12 cellular contexts compared by ENCODE assay signal in the genomic region with DNA sequence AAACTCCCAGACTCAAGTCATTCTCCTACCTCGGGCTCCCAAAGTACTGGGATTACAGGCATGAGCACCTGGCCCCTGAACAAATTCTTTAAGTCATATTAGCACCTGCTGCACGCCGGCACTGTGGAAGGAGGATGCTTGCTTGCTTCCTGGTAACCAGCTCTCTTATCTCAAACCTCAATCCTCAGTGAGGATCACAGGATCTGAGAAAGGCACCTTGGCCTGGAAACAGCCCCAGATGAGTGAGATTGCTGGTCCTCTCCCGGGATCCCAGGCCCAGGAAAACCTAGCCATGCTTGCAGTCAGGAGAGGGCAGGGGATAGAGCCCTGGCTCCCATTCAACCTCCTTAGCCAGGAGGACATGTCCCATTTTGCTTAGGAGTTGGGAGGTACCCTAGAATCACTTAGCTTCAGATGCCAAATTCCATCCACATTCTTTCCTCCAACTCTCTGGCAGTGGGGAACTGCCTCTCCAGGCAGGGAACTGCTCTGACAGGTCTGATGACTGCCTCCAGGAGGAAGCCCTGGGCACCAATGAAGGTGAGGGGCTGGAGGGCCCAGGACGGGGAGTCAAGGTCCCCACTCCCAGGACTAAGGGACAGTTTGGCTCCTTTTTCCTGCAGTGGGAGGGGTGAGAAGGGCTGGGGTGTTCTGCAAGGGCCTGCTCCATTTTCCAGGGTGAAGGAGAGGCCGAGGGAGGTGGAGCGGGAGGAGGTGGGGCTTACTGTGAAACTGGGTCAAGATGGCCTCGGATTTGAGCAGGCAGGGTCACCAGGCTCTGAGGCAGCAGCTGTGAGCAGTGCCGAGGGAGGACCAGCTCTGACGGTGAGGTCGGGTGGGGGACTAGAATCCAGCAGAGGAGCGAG. TPM values are rescaled to one million over a fixed set of nuclear protein-coding genes. Genes with fewer than 3 reads are reported as not detected.
DNase-seq lines count a peak whose midpoint lies in the region; ATAC-seq, FAIRE-seq and TF ChIP-seq lines count a peak whose summit lies in the region.
"Had no signal": no experiment of that assay in that cellular context is flagged by ENCODE, and none has a peak within 500 bp of the region (broad histone marks: within the 10 kb centered on the region; RNA-seq: fewer than 3 reads in every experiment).

No MANE protein-coding gene starts in this region.

- peak overlapping the region in 1 of 2 donors; percentile 75 for H3K9ac ChIP-seq in kidney (ENCODE audit: low read length in 2 of 2)

- no peak overlapping the region for H3K4me3 Mint-ChIP-seq in activated naive CD8-positive, alpha-beta T cell treated with anti-CD3 and anti-CD28 coated beads, Interleukin-2, amount 50 U/mL, for 24 hours

- TF ChIP-seq CTCF in choroid plexus epithelial cell (conservative IDR thresholded peaks at IDR 0.05; ENCODE audit: low read depth, low read length) (no peak), kidney (IDR thresholded peaks at IDR 0.05; ENCODE audit: borderline replicate concordance, extremely low read depth, insufficient read depth) (no peak)

- H3K36me3 Mint-ChIP-seq in activated naive CD8-positive, alpha-beta T cell treated with anti-CD3 and anti-CD28 coated beads, Interleukin-2, amount 50 U/mL, for 24 hours (ENCODE audit: low read depth) = no peaks in the 10 kb centered on the region

- H3K9me3 ChIP-seq in kidney (ENCODE audit: control insufficient read depth in 1 of 2, low read length in 2 of 2) = no peaks in the 10 kb centered on the region

- H3K4me1 Mint-ChIP-seq in activated naive CD8-positive, alpha-beta T cell treated with anti-CD3 and anti-CD28 coated beads, Interleukin-2, amount 50 U/mL, for 24 hours = no peaks in the 10 kb centered on the region

- peaks cover 17% of the 10 kb centered on the region in 2 donors for H3K4me1 ChIP-seq in kidney (ENCODE audit: control insufficient read depth in 1 of 2, insufficient read depth in 1 of 2, low read depth in 1 of 2, low read length in 2 of 2)

- H3K9me3 Mint-ChIP-seq in activated naive CD8-positive, alpha-beta T cell treated with anti-CD3 and anti-CD28 coated beads, Interleukin-2, amount 50 U/mL, for 24 hours = no peaks in the 10 kb centered on the region

- intact Hi-C loops in kidney (cut with DNase I) = loop anchor here (5.0 kb wide), 1 partner anchor 130 kb away; no protein-coding TSS in a partner anchor
- intact Hi-C loops in sciatic nerve (cut with DNase I) = no loop called here

- ATAC-seq in sciatic nerve (peak; percentile 85), HG03045 (IDR thresholded peaks at IDR 0.05; ENCODE audit: unreplicated experiment) (no peak), GM21576 (IDR thresholded peaks at IDR 0.05; ENCODE audit: unreplicated experiment) (no peak), GM21825 (IDR thresholded peaks at IDR 0.05; ENCODE audit: unreplicated experiment) (no peak)
- ATAC-seq in activated naive CD8-positive, alpha-beta T cell treated with anti-CD3 and anti-CD28 coated beads, Interleukin-2, amount 50 U/mL, for 24 hours = no peak

- FAIRE-seq in kidney (lab: Jason Lieb, UNC) = no peak
- FAIRE-seq: islet of Langerhans had no signal

- DNase-seq in GM03348 (ENCODE audit: low spot score) (peak; percentile 24), choroid plexus epithelial cell (ENCODE audit: low read depth) (peak; percentile 36), kidney (peak; percentile 92), sciatic nerve (ENCODE audit: low spot score) (peak; percentile 79)
- no peak for DNase-seq in activated naive CD8-positive, alpha-beta T cell treated with anti-CD3 and anti-CD28 coated beads, Interleukin-2, amount 50 U/mL, for 24 hours
- DNase-seq: activated CD4-positive, alpha-beta T cell treated with anti-CD3 and anti-CD28 coated beads for 48 hours; DMS153; OCI-M1 had no signal

- H3K4me3 ChIP-seq in choroid plexus epithelial cell (ENCODE audit: low read depth, low read length) = no peak overlapping the region
- H3K4me3 ChIP-seq in kidney (ENCODE audit: low read length in 2 of 2) = peak overlapping the region in 1 of 2 donors; percentile 25

- no peak overlapping the region for H3K27ac Mint-ChIP-seq in activated naive CD8-positive, alpha-beta T cell treated with anti-CD3 and anti-CD28 coated beads, Interleukin-2, amount 50 U/mL, for 24 hours

- peaks cover 11 to 25% of the 10 kb centered on the region in 2 donors for H3K36me3 ChIP-seq in kidney (ENCODE audit: control insufficient read depth in 1 of 2, insufficient read depth in 2 of 2, low read length in 2 of 2)

- no peaks in the 10 kb centered on the region for H3K27me3 Mint-ChIP-seq in activated naive CD8-positive, alpha-beta T cell treated with anti-CD3 and anti-CD28 coated beads, Interleukin-2, amount 50 U/mL, for 24 hours

- H3K27ac ChIP-seq in kidney (ENCODE audit: low read depth in 2 of 2, low read length in 2 of 2) = peak overlapping the region; percentile 87 to 89

RNA-seq across cellular contexts. Expression of gene GPR37L1, which starts 9.5 kb away (rescaled TPM):
- total RNA-seq in kidney = 0.13 TPM
- not detected for polyA plus RNA-seq in kidney (ENCODE audit: insufficient read depth, low read depth, low replicate concordance)
- total RNA-seq in sciatic nerve = 33.3 TPM

RNA-seq across cellular contexts. Expression of gene ARL8A, which starts 12.3 kb away (rescaled TPM):
- total RNA-seq in kidney (72.2 TPM), sciatic nerve (112 TPM)
- 60.8 TPM for polyA plus RNA-seq in kidney (ENCODE audit: insufficient read depth, low read depth, low replicate concordance)

RNA-seq across cellular contexts. Expression of gene PTPN7, which starts 28.2 kb away (rescaled TPM):
- 5.5 TPM for total RNA-seq in kidney
- polyA plus RNA-seq in kidney (ENCODE audit: insufficient read depth, low read depth, low replicate concordance) = 3.5 TPM
- 2.5 TPM for total RNA-seq in sciatic nerve

Comparison
In these comparisons a context has a peak if more than half of its experiments do, and no peak if none do; other contexts are left out.
1. RNA of gene GPR37L1, which starts 9.5 kb away (total RNA-seq): 33.3 TPM in sciatic nerve (single experiment); 0.13 TPM in kidney (single experiment); every median in the first group is over 10 times any median in the second.